Comparison of ENCODE assay signal across 22 cellular contexts in the genomic region with DNA sequence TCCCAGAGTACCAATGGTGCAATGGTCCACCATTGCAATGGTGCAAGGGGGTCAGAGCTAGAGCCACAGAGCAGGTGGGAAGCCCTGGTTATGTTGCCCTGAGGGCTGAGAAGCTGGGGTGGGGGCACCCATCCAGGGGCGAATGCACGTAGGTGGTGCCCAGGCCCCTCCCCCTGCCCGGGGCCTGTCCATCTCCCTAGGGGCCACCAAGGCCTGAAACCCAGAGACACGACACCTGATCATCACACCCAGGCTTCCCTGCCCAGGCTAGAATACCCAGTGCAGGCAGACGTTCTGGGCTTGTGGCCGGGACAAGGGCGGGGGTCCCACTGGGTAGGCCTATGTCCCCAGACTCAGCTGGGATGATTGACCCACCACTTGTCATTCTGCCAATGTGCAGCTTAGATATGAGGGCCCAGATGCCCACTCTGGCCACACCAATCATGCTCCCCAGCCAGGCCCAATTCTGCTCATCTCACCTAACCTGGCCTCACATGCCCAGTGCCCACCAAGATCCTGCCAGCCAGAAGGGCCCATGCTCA.
"Had no signal": no experiment of that assay in that cellular context is flagged by ENCODE, and none has a peak within 500 bp of the region (broad histone marks: within the 10 kb centered on the region; RNA-seq: fewer than 3 reads in every experiment).

No MANE protein-coding gene starts in this region.

- H3K4me1 ChIP-seq: SJSA1 had no signal

- H3K27me3 ChIP-seq: MG63, SJSA1 had no signal

- H3K9me3 ChIP-seq: MG63 had no signal

- H3K4me3 ChIP-seq: MG63, SJSA1, SK-N-MC had no signal

- ATAC-seq: HepG2 had no signal

- H3K36me3 ChIP-seq: MG63, SJSA1 had no signal

- H3K27ac ChIP-seq: SJSA1, SK-N-MC had no signal

- DNase-seq: IMR-90, Karpas-422, KG1, MG63, NCI-H1092, NCI-H1105 treated with DMSO at 0.1 percent for 48 hours, NCI-H1417 treated with DMSO at 0.1 percent for 48 hours, NCI-H146, NCI-H1694 treated with DMSO at 0.1 percent for 48 hours, NCI-H1930, NCI-H2081, NCI-H2107, NCI-H2227 treated with DMSO at 0.1 percent for 48 hours, NCI-H524, NCI-H69, NCI-H774, Right ventricle myocardium superior, RPMI8226, SIG-M5 had no signal
